1 cellular context compared by ENCODE assay signal in genomic region chr1:45796381-45796780, GRCh38.
A peak's percentile ranks its signal among the peaks of the same experiment; 100 is the strongest.
TF ChIP-seq lines count a peak whose summit lies in the region.

No MANE protein-coding gene starts in this region.

TF ChIP-seq in IMR-90, 13 proteins besides CTCF, POLR2A, EP300 and RAD21:
- TF ChIP-seq BHLHE40 (IDR thresholded peaks at IDR 0.05; ENCODE audit: low read depth, low read length), result no peak
- TF ChIP-seq MXI1 (IDR thresholded peaks at IDR 0.05; ENCODE audit: borderline replicate concordance, low read depth, low read length), result no peak
- TF ChIP-seq MAFK (IDR thresholded peaks at IDR 0.05; ENCODE audit: low read depth, low read length), result no peak
- no peak for TF ChIP-seq RCOR1 (IDR thresholded peaks at IDR 0.05; ENCODE audit: insufficient replicate concordance, low read length)
- TF ChIP-seq SMC3 (IDR thresholded peaks at IDR 0.05; ENCODE audit: low read depth, low read length), result no peak
- no peak for TF ChIP-seq ELK1 (IDR thresholded peaks at IDR 0.05; ENCODE audit: borderline replicate concordance, low read depth, low read length)
- no peak for TF ChIP-seq CEBPB (IDR thresholded peaks at IDR 0.05; ENCODE audit: low read depth, low read length)
- TF ChIP-seq, protein P1, sequence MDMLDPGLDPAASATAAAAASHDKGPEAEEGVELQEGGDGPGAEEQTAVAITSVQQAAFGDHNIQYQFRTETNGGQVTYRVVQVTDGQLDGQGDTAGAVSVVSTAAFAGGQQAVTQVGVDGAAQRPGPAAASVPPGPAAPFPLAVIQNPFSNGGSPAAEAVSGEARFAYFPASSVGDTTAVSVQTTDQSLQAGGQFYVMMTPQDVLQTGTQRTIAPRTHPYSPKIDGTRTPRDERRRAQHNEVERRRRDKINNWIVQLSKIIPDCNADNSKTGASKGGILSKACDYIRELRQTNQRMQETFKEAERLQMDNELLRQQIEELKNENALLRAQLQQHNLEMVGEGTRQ (IDR thresholded peaks at IDR 0.05; ENCODE audit: low read depth, low read length), result 0 out of 2 replicates have a peak, but pooled peaks have one; percentile 33
